Comparison of ENCODE assay signal across 24 cellular contexts in the genomic region with DNA sequence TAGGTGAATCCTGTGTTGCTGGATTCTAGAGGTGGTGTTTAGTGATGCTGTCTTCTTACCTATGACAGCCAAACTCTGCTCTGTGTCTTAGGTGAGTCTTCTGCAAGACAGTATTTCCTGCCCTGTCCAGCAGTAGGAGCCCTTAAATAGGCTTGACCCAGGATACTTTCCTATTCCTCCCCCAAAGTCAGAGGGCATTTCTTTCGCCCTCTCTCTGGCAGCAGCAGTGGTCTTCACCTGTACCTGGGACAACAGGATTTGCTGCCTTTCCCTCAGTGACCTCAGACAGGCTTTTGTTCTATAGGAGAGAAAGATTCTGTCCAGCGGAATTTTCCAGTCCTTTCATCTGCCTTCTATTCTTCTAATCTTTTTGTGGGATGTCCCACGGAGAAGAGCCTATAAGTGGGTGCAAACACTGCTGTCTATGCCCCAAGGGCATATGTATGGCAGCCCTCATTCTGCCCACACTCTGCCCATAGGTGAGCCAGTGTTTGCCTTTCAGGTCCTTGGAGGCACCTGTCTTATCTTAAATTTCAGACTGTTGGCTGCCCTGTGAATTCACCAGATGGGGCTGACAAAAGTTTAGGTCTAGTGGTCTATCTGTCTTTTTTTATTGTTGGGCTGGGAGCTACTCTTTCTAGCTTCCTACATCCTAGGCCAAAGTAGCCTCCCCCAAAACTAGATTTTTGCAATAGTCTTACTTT.
DNase-seq lines count a peak whose midpoint lies in the region; ATAC-seq and TF ChIP-seq lines count a peak whose summit lies in the region.
"Had no signal": no experiment of that assay in that cellular context is flagged by ENCODE, and none has a peak within 500 bp of the region (broad histone marks: within the 10 kb centered on the region; RNA-seq: fewer than 3 reads in every experiment).

No MANE protein-coding gene starts in this region.

- TF ChIP-seq POLR2A in upper lobe of left lung (IDR thresholded peaks at IDR 0.05) (no peak), spleen (IDR thresholded peaks at IDR 0.05) (no peak)

- no peaks in the 10 kb centered on the region for H3K36me3 ChIP-seq in upper lobe of left lung
- H3K36me3 ChIP-seq in spleen = no peaks in the 10 kb centered on the region
- H3K36me3 ChIP-seq: BE2C, sigmoid colon, transverse colon had no signal

- DNase-seq in NCI-H2171 treated with DMSO at 0.1 percent for 48 hours (lab: John Stamatoyannopoulos, UW) (peak; percentile 5), NCI-H2171 (lab: John Stamatoyannopoulos, UW) (no peak), LNCaP clone FGC (ENCODE audit: low read depth) (no peak), foreskin keratinocyte (no peak), upper lobe of left lung (no peak), spleen (no peak), DMS53 treated with DMSO at 0.1 percent for 48 hours (lab: John Stamatoyannopoulos, UW; ENCODE audit: unreplicated experiment) (no peak)
- DNase-seq in activated effector memory CD4-positive, alpha-beta T cell treated with Interleukin-2 at 50 U/mL for 16 hours = no peak
- DNase-seq: activated CD4-positive, alpha-beta T cell treated with anti-CD3 and anti-CD28 coated beads, Interleukin-2, amount 10 ng/mL, durations not matched to agents 7 days and 5 days; activated naive CD4-positive, alpha-beta T cell treated with anti-CD3 and anti-CD28 coated beads, Interleukin-2, amount 50 U/mL, for 16 hours; aorta; BE2C; COR-L47; cortex of kidney; DMS79; NCI-H1092; NCI-H1930; NCI-H345; OCI-M1; sigmoid colon; stimulated activated CD4-positive, alpha-beta T cell treated with anti-CD3 and anti-CD28 coated beads, Interleukin-15, amount 100 ng/mL, for 24 hours; transverse colon had no signal

- no peak for TF ChIP-seq EP300 in upper lobe of left lung (IDR thresholded peaks at IDR 0.05)

- H3K27ac ChIP-seq in foreskin keratinocyte (no peak overlapping the region), upper lobe of left lung (no peak overlapping the region), spleen (no peak overlapping the region)
- H3K27ac ChIP-seq: sigmoid colon, transverse colon, VCaP had no signal

- 0 out of 2 replicates have a peak, but pooled peaks have one; percentile 11 for TF ChIP-seq CTCF in LNCaP clone FGC (IDR thresholded peaks at IDR 0.05; ENCODE audit: control insufficient read depth, extremely low read depth, insufficient read depth)
- TF ChIP-seq CTCF in foreskin keratinocyte (conservative IDR thresholded peaks at IDR 0.05) = peak; percentile 29
- TF ChIP-seq CTCF in upper lobe of left lung (IDR thresholded peaks at IDR 0.05) = no peak
- TF ChIP-seq CTCF in spleen (IDR thresholded peaks at IDR 0.05 in 8 of 11, conservative IDR thresholded peaks at IDR 0.05 in 3 of 11) = no peak

- H3K27me3 ChIP-seq in foreskin keratinocyte (no peaks in the 10 kb centered on the region), upper lobe of left lung (no peaks in the 10 kb centered on the region), spleen (replicated peaks in 1 of 7) (no peaks in the 10 kb centered on the region)
- H3K27me3 ChIP-seq: BE2C, sigmoid colon, transverse colon had no signal

- WGBS in upper lobe of left lung, 2 donors = 84 to 85% methylated on average over 3 of the region's 3 CpGs
- WGBS in spleen, 5 donors = 77 to 93% (median 88%) methylated on average over 3 of the region's 3 CpGs

- no peaks in the 10 kb centered on the region for H3K4me1 ChIP-seq in foreskin keratinocyte
- no peaks in the 10 kb centered on the region for H3K4me1 ChIP-seq in upper lobe of left lung
- H3K4me1 ChIP-seq in spleen = no peaks in the 10 kb centered on the region
- H3K4me1 ChIP-seq: BE2C, sigmoid colon, transverse colon had no signal

- no peaks in the 10 kb centered on the region for H3K9me3 ChIP-seq in upper lobe of left lung
- no peaks in the 10 kb centered on the region for H3K9me3 ChIP-seq in spleen
- H3K9me3 ChIP-seq: BE2C, sigmoid colon, transverse colon had no signal

- intact Hi-C loops in spleen (cut with DNase I; ENCODE audit: low total_unique reads) = no loop called here

- ATAC-seq in foreskin keratinocyte (peak; percentile 42), upper lobe of left lung (ENCODE audit: low FRiP score in 2 of 2) (peak; percentile 24 to 46)
- ATAC-seq: Right ventricle myocardium inferior had no signal

- no peak overlapping the region for H3K4me3 ChIP-seq in LNCaP clone FGC (ENCODE audit: low read depth, low read length)
- no peak overlapping the region for H3K4me3 ChIP-seq in upper lobe of left lung
- H3K4me3 ChIP-seq in spleen = no peak overlapping the region
- H3K4me3 ChIP-seq: sigmoid colon, transverse colon had no signal

Comparison
In these comparisons a context has a peak if more than half of its experiments do, and no peak if none do; other contexts are left out.
1. CTCF ChIP-seq: peak in LNCaP clone FGC (single experiment) and foreskin keratinocyte (single experiment); none in upper lobe of left lung (0 of 6) and spleen (0 of 11).